ENCODE assay signal across 24 cellular contexts in the genomic region with DNA sequence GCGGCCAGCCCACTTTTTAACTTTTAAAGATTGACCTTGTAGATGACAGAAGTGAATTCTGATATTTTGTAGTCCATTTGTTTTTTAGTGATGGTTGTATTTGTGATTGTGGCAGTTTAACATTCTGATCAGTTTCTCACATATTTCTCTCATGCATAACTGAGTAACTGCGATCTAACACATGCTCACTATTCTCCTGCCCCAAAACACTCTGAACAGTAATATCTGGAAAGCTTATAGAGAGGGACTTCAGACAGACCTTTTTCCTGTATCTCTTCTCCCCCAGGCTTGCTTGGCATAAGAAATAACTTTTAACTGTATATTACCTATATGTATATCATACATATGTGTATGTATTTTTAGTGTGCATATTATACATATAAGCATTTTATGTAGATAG. TPM values are rescaled to one million over a fixed set of nuclear protein-coding genes. Genes with fewer than 3 reads are reported as not detected.
"Had no signal": no experiment of that assay in that cellular context is flagged by ENCODE, and none has a peak within 500 bp of the region (broad histone marks: within the 10 kb centered on the region; RNA-seq: fewer than 3 reads in every experiment).

No MANE protein-coding gene starts in this region.

- H3K27me3 Mint-ChIP-seq: activated naive CD4-positive, alpha-beta T cell treated with anti-CD3 and anti-CD28 coated beads, Interleukin-2, amount 10 ng/mL, durations not matched to agents 7 days and 5 days; activated naive CD8-positive, alpha-beta T cell treated with anti-CD3 and anti-CD28 coated beads, Interleukin-2, amount 10 ng/mL, durations not matched to agents 7 days and 5 days; dendritic cell treated with granulocyte-macrophage colony-stimulating factor and Interleukin-4, amounts not matched to agents 40 ng/mL and 50 ng/mL, for 4 days; naive thymus-derived CD4-positive, alpha-beta T cell; progenitor cell of endocrine pancreas had no signal

- H3K4me3 Mint-ChIP-seq: activated naive CD4-positive, alpha-beta T cell treated with anti-CD3 and anti-CD28 coated beads, Interleukin-2, amount 10 ng/mL, durations not matched to agents 7 days and 5 days; activated naive CD8-positive, alpha-beta T cell treated with anti-CD3 and anti-CD28 coated beads, Interleukin-2, amount 10 ng/mL, durations not matched to agents 7 days and 5 days; dendritic cell treated with granulocyte-macrophage colony-stimulating factor and Interleukin-4, amounts not matched to agents 40 ng/mL and 50 ng/mL, for 4 days; T-helper 17 cell had no signal

- H3K9me3 Mint-ChIP-seq: activated naive CD4-positive, alpha-beta T cell treated with anti-CD3 and anti-CD28 coated beads, Interleukin-2, amount 10 ng/mL, durations not matched to agents 7 days and 5 days; activated naive CD8-positive, alpha-beta T cell treated with anti-CD3 and anti-CD28 coated beads, Interleukin-2, amount 10 ng/mL, durations not matched to agents 7 days and 5 days; dendritic cell treated with granulocyte-macrophage colony-stimulating factor and Interleukin-4, amounts not matched to agents 40 ng/mL and 50 ng/mL, for 4 days; naive thymus-derived CD4-positive, alpha-beta T cell had no signal

- H3K27ac Mint-ChIP-seq: activated naive CD8-positive, alpha-beta T cell treated with anti-CD3 and anti-CD28 coated beads, Interleukin-2, amount 10 ng/mL, durations not matched to agents 7 days and 5 days; dendritic cell treated with granulocyte-macrophage colony-stimulating factor and Interleukin-4, amounts not matched to agents 40 ng/mL and 50 ng/mL, for 4 days; progenitor cell of endocrine pancreas; T-helper 17 cell had no signal

- DNase-seq: activated CD4-positive, alpha-beta T cell treated with anti-CD3 and anti-CD28 coated beads, Interleukin-2, amount 50 U/mL, for 48 hours; activated gamma-delta T cell; activated naive CD4-positive, alpha-beta T cell treated with anti-CD3 and anti-CD28 coated beads, Interleukin-2, amount 10 ng/mL, durations not matched to agents 7 days and 5 days; activated naive CD8-positive, alpha-beta T cell treated with anti-CD3 and anti-CD28 coated beads, Interleukin-2, amount 10 ng/mL, durations not matched to agents 7 days and 5 days; central memory CD4-positive, alpha-beta T cell; effector CD4-positive, alpha-beta T cell; foreskin keratinocyte; heart right ventricle; midbrain; naive thymus-derived CD4-positive, alpha-beta T cell; ovary; retina; sigmoid colon; small intestine; stimulated activated CD4-positive, alpha-beta T cell treated with anti-CD3 and anti-CD28 coated beads, Interleukin-4, amount 100 ng/mL, for 4 hours; stimulated activated CD8-positive, alpha-beta memory T cell treated with anti-CD3 and anti-CD28 coated beads, Interleukin-4, amount 100 ng/mL, for 48 hours; stimulated activated naive CD4-positive, alpha-beta T cell; SW 1271; T-helper 17 cell; tibial artery; upper lobe of right lung had no signal

- ATAC-seq: foreskin keratinocyte; heart right ventricle; naive thymus-derived CD4-positive, alpha-beta T cell; T-helper 17 cell; upper lobe of right lung had no signal

RNA-seq across cellular contexts. Expression of gene MYO18B, which starts 37.3 kb away (rescaled TPM):
- total RNA-seq: foreskin keratinocyte, kidney epithelial cell had no signal
